Comparison of ENCODE assay signal across 9 cellular contexts in the genomic region with DNA sequence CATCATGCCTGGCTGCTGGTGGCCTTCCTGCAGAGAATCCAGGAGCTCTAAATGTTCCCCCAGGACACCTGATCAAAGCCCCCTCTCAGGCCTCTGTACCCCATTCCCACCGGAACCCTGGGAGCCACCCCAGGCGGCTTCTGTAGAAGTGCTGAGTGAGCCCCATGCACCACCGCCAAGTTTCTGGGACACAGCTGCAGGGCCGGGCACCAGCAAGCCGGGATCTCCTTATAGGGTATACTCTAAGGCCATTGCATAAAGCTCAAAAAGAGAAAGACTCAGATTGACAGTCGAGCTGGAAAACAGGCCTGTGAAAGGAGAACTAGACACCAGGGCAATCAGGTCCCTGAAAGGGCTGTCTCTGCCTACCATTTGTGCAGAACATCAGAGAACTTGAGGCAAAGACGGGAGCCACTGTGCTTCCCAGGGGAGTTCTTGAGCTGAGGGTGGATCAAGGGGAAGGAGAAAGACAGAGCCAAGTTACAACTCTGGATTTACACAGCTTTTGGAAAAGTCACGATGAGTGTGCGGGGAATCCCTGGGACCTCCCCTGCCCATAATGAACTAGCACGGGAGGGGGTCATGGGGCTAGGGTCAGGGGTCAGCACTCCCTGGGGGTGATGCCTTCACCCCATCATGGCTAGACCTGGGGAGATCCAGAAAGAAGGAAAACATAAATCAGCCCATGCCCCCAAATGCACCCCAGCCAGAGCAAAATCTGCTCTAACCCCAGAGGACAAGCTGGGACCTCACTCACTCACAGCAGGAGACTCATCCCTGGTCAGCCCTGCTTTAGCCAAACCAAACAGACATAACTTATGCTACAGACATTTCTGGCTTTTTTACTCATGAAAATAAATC. TPM values are rescaled to one million over a fixed set of nuclear protein-coding genes. Genes with fewer than 3 reads are reported as not detected.
DNase-seq lines count a peak whose midpoint lies in the region; ATAC-seq, FAIRE-seq and TF ChIP-seq lines count a peak whose summit lies in the region.
"Had no signal": no experiment of that assay in that cellular context is flagged by ENCODE, and none has a peak within 500 bp of the region (broad histone marks: within the 10 kb centered on the region; RNA-seq: fewer than 3 reads in every experiment).

No MANE protein-coding gene starts in this region.

- 45 to 60% methylated on average over 10 of the region's 10 CpGs for WGBS in tibial nerve, 2 donors

- no peak overlapping the region for H3K4me3 ChIP-seq in adipocyte (ENCODE audit: low read length)
- no peak overlapping the region for H3K4me3 ChIP-seq in kidney (ENCODE audit: low read length in 2 of 2)
- no peak overlapping the region for H3K4me3 ChIP-seq in tibial nerve

- H3K36me3 ChIP-seq in adipocyte (ENCODE audit: control insufficient read depth, insufficient read depth, low read length, severe bottlenecking) (no peaks in the 10 kb centered on the region), kidney (ENCODE audit: control insufficient read depth in 1 of 2, insufficient read depth in 2 of 2, low read length in 2 of 2) (no peaks in the 10 kb centered on the region), tibial nerve (no peaks in the 10 kb centered on the region)

- no peak for ATAC-seq in GM19452 (IDR thresholded peaks at IDR 0.05; ENCODE audit: unreplicated experiment)

- peak overlapping the region; percentile 4 for H3K9ac ChIP-seq in adipocyte (ENCODE audit: low read length)
- peak overlapping the region in 1 of 2 donors; percentile 16 for H3K9ac ChIP-seq in kidney (ENCODE audit: low read length in 2 of 2)

- H3K27me3 Mint-ChIP-seq in activated naive CD4-positive, alpha-beta T cell treated with anti-CD3 and anti-CD28 coated beads, Interleukin-2, amount 10 ng/mL, durations not matched to agents 7 days and 5 days: no peaks in the 10 kb centered on the region

- H3K27ac Mint-ChIP-seq in activated naive CD4-positive, alpha-beta T cell treated with anti-CD3 and anti-CD28 coated beads, Interleukin-2, amount 10 ng/mL, durations not matched to agents 7 days and 5 days: peak overlapping the region; percentile 73

- peak overlapping the region in 1 of 2 donors; percentile 5 for H3K27ac ChIP-seq in kidney (ENCODE audit: low read depth in 2 of 2, low read length in 2 of 2)
- H3K27ac ChIP-seq in tibial nerve: peak overlapping the region in 3 of 4 donors; percentile 3 to 54 (median 35)

- H3K9me3 Mint-ChIP-seq in activated naive CD4-positive, alpha-beta T cell treated with anti-CD3 and anti-CD28 coated beads, Interleukin-2, amount 10 ng/mL, durations not matched to agents 7 days and 5 days: no peaks in the 10 kb centered on the region

- intact Hi-C loops in kidney (cut with DNase I): no loop called here

- no peak for DNase-seq in activated naive CD4-positive, alpha-beta T cell treated with anti-CD3 and anti-CD28 coated beads, Interleukin-2, amount 10 ng/mL, durations not matched to agents 7 days and 5 days
- no peak for DNase-seq in activated naive CD4-positive, alpha-beta T cell treated with anti-CD3 and anti-CD28 coated beads, Interleukin-2, amount 50 U/mL, for 16 hours
- no peak for DNase-seq in adipocyte (ENCODE audit: low read depth)
- DNase-seq in kidney: peak; percentile 70
- DNase-seq in tibial nerve (ENCODE audit: low spot score in 2 of 2): no peak
- DNase-seq in effector CD8-positive, alpha-beta T cell (lab: John Stamatoyannopoulos, UW): no peak
- DNase-seq in NCI-H1694 treated with DMSO at 0.1 percent for 48 hours (lab: John Stamatoyannopoulos, UW): no peak
- DNase-seq: cortex of kidney had no signal

- TF ChIP-seq EP300 in tibial nerve (IDR thresholded peaks at IDR 0.05): no peak

- TF ChIP-seq CTCF in kidney (IDR thresholded peaks at IDR 0.05; ENCODE audit: borderline replicate concordance, extremely low read depth, insufficient read depth): no peak
- no peak for TF ChIP-seq CTCF in tibial nerve (IDR thresholded peaks at IDR 0.05)

- no peak for FAIRE-seq in kidney (lab: Jason Lieb, UNC)

- no peak for TF ChIP-seq POLR2A in tibial nerve (IDR thresholded peaks at IDR 0.05)

- H3K9me3 ChIP-seq in adipocyte (ENCODE audit: control insufficient read depth, low read length) (no peaks in the 10 kb centered on the region), kidney (ENCODE audit: control insufficient read depth in 1 of 2, low read length in 2 of 2) (no peaks in the 10 kb centered on the region), tibial nerve (no peaks in the 10 kb centered on the region)

- H3K4me3 Mint-ChIP-seq in activated naive CD4-positive, alpha-beta T cell treated with anti-CD3 and anti-CD28 coated beads, Interleukin-2, amount 10 ng/mL, durations not matched to agents 7 days and 5 days: no peak overlapping the region

- H3K4me1 Mint-ChIP-seq in activated naive CD4-positive, alpha-beta T cell treated with anti-CD3 and anti-CD28 coated beads, Interleukin-2, amount 10 ng/mL, durations not matched to agents 7 days and 5 days: peaks cover 54% of the 10 kb centered on the region

- CTCF ChIA-PET in activated naive CD4-positive, alpha-beta T cell treated with anti-CD3 and anti-CD28 coated beads, Interleukin-2, amount 10 ng/mL, durations not matched to agents 7 days and 5 days (lab: Charles Lee): interaction anchor here (1.0 kb wide), 1 partner anchor 48 kb away, joined by 3 read pairs; no protein-coding TSS in a partner anchor

- H3K27me3 ChIP-seq in adipocyte (replicated peaks; ENCODE audit: control insufficient read depth, insufficient read depth, low read length) (peaks cover 4% of the 10 kb centered on the region), tibial nerve (no peaks in the 10 kb centered on the region)

- H3K4me1 ChIP-seq in adipocyte (ENCODE audit: control insufficient read depth, insufficient read depth, low read length) (peaks cover 19% of the 10 kb centered on the region), kidney (ENCODE audit: control insufficient read depth in 1 of 2, insufficient read depth in 1 of 2, low read depth in 1 of 2, low read length in 2 of 2) (peaks cover 31 to 33% of the 10 kb centered on the region in 2 donors), tibial nerve (peaks cover 0 to 84% (median 38%) of the 10 kb centered on the region in 4 donors)

- peaks cover 8% of the 10 kb centered on the region for H3K36me3 Mint-ChIP-seq in activated naive CD4-positive, alpha-beta T cell treated with anti-CD3 and anti-CD28 coated beads, Interleukin-2, amount 10 ng/mL, durations not matched to agents 7 days and 5 days

RNA-seq across cellular contexts. Expression of gene ITPK1, which starts 51.1 kb away (rescaled TPM):
- total RNA-seq in kidney: 92.0 TPM
- polyA plus RNA-seq in kidney (ENCODE audit: insufficient read depth, low read depth, low replicate concordance): 43.6 TPM
- 100 to 1,000 TPM in 1 of 4 donors, 10 to 100 TPM in 3; 67.4 to 121 (median 92.5) TPM for total RNA-seq in tibial nerve
